Comparison of ENCODE assay signal across 21 cellular contexts in genomic region chr16:48627148-48627547, GRCh38.
"Had no signal": no experiment of that assay in that cellular context is flagged by ENCODE, and none has a peak within 500 bp of the region (broad histone marks: within the 10 kb centered on the region; RNA-seq: fewer than 3 reads in every experiment).

No MANE protein-coding gene starts in this region.

- H3K4me3 ChIP-seq: heart right ventricle, mucosa of descending colon, prostate gland, suprapubic skin, thyroid gland, upper lobe of left lung had no signal

- H3K36me3 ChIP-seq: heart right ventricle, prostate gland, suprapubic skin, thyroid gland, upper lobe of left lung had no signal

- H3K4me1 ChIP-seq: prostate gland had no signal

- H2AFZ ChIP-seq: parathyroid adenoma had no signal

- H3K27ac ChIP-seq: heart right ventricle, parathyroid adenoma, prostate gland, suprapubic skin, thyroid gland, upper lobe of left lung had no signal

- H3K9me3 ChIP-seq: heart right ventricle, mucosa of descending colon, prostate gland, suprapubic skin, thyroid gland, upper lobe of left lung had no signal

- H3K9me3 Mint-ChIP-seq: nephron had no signal

- H3K4me3 Mint-ChIP-seq: nephron had no signal

- H3K79me2 ChIP-seq: parathyroid adenoma had no signal

- H3K27me3 ChIP-seq: heart right ventricle, suprapubic skin, thyroid gland, upper lobe of left lung had no signal

- ATAC-seq: esophagus mucosa, heart right ventricle, mucosa of descending colon, sciatic nerve had no signal

- DNase-seq: central memory CD4-positive, alpha-beta T cell; cortex of kidney; effector memory CD4-positive, alpha-beta T cell; heart right ventricle; hypothalamus; kidney glomerular epithelial cell; mammary epithelial cell; mucosa of descending colon; occipital lobe; stimulated activated naive CD4-positive, alpha-beta T cell; thyroid gland had no signal

- FAIRE-seq: endometrium, frontal cortex, islet of Langerhans had no signal

- H3K27ac Mint-ChIP-seq: nephron had no signal

- H3K9ac ChIP-seq: parathyroid adenoma had no signal
